8 cellular contexts compared by ENCODE assay signal in genomic region chr4:183905593-183906485, GRCh38. TPM values are rescaled to one million over a fixed set of nuclear protein-coding genes. Genes with fewer than 3 reads are reported as not detected.
A peak's percentile ranks its signal among the peaks of the same experiment; 100 is the strongest.
DNase-seq lines count a peak whose midpoint lies in the region; ATAC-seq and TF ChIP-seq lines count a peak whose summit lies in the region.

No MANE protein-coding gene starts in this region.

- H3K27me3 ChIP-seq in A673 (replicated peaks; ENCODE audit: insufficient read depth, low read depth, low read length, poor library complexity) (peaks cover 48% of the 10 kb centered on the region), H7 (ENCODE audit: control insufficient read depth, insufficient read depth, low read length) (peaks cover 15% of the 10 kb centered on the region; the same call in 1 of the 2 replicates), muscle layer of colon (ENCODE audit: control insufficient read depth in 1 of 2, insufficient read depth in 2 of 2, low read length in 2 of 2) (no peaks in the 10 kb centered on the region), uterus (no peaks in the 10 kb centered on the region)

- no TSS peak for BruUV-seq in A673 (replicated peaks; lab: Mats Ljungman, UMichigan)

- POLR2A ChIA-PET in A673 (lab: Charles Lee; ENCODE audit: low non-redundant PET), result interaction anchor here (0.6 kb wide), 2 partner anchors 20 to 1007 kb away, joined by 4 to 7 read pairs; no protein-coding TSS in a partner anchor

- peaks cover 5% of the 10 kb centered on the region for H3K4me1 ChIP-seq in A673 (ENCODE audit: insufficient read depth, low read length, poor library complexity, severe bottlenecking)
- peaks cover 5% of the 10 kb centered on the region for H3K4me1 ChIP-seq in muscle layer of colon (ENCODE audit: insufficient read depth, low read length)
- H3K4me1 ChIP-seq in uterus, result no peaks in the 10 kb centered on the region

- H3K4me3 ChIP-seq in A673 (ENCODE audit: low read depth, low read length, poor library complexity, severe bottlenecking), result peak overlapping the region; percentile 52
- H3K4me3 ChIP-seq in H7 (ENCODE audit: insufficient read depth, low read depth, low read length), result peak overlapping the region; percentile 90
- H3K4me3 ChIP-seq in fibroblast of mammary gland (ENCODE audit: control insufficient read depth, low read depth, low read length), result peak overlapping the region; percentile 35
- H3K4me3 ChIP-seq in muscle layer of colon (ENCODE audit: low read depth in 1 of 2, low read length in 2 of 2), result peak overlapping the region; percentile 65 to 72
- peak overlapping the region; percentile 51 to 52 for H3K4me3 ChIP-seq in uterus

- CTCF ChIA-PET in A673 (lab: Charles Lee), result interaction anchor here (1.0 kb wide), 1 partner anchor 20 kb away, joined by 3 read pairs; no protein-coding TSS in a partner anchor

- no peak for TF ChIP-seq POLR2A in uterus (IDR thresholded peaks at IDR 0.05)

- H3K27ac ChIP-seq in A673 (ENCODE audit: low read depth, low read length, poor library complexity, severe bottlenecking) (no peak overlapping the region), muscle layer of colon (ENCODE audit: low read depth, low read length) (peak overlapping the region; percentile 43), uterus (peak overlapping the region in 1 of 2 donors; percentile 57)

- peak; percentile 41 for DNase-seq in A673 (ENCODE audit: low spot score)
- peak; percentile 93 for DNase-seq in H7
- DNase-seq in T1000 (lab: John Stamatoyannopoulos, UW), result peak; percentile 18
- peak; percentile 16 for DNase-seq in fibroblast of mammary gland (ENCODE audit: low read depth)
- peak in 1 of 2 donors; percentile 19 for DNase-seq in uterus
- no peak for DNase-seq in stimulated activated CD4-positive, alpha-beta T cell treated with anti-CD3 and anti-CD28 coated beads, Interleukin-12 subunit alpha, Interleukin-12 subunit beta, amount 100 ng/mL, for 4 hours

- intact Hi-C loops in A673 (cut with micrococcal nuclease; ENCODE audit: unreplicated experiment), result no loop called here
- intact Hi-C loops in uterus (cut with DNase I; ENCODE audit: low total_unique reads), result no loop called here

- no peaks in the 10 kb centered on the region for H3K36me3 ChIP-seq in A673 (ENCODE audit: insufficient read depth, low read length, poor library complexity, severe bottlenecking)
- H3K36me3 ChIP-seq in H7 (replicated peaks; ENCODE audit: control insufficient read depth, insufficient read depth, low read length), result no peaks in the 10 kb centered on the region
- H3K36me3 ChIP-seq in muscle layer of colon (ENCODE audit: insufficient read depth, low read length), result no peaks in the 10 kb centered on the region
- no peaks in the 10 kb centered on the region for H3K36me3 ChIP-seq in uterus

- ATAC-seq in HG02642 (IDR thresholded peaks at IDR 0.05; ENCODE audit: poor library complexity, unreplicated experiment), result no peak

- H3K9ac ChIP-seq in muscle layer of colon (ENCODE audit: low read length), result peak overlapping the region; percentile 18

- H3K9me3 ChIP-seq in A673 (ENCODE audit: low read depth, low read length, poor library complexity, severe bottlenecking), result no peaks in the 10 kb centered on the region
- no peaks in the 10 kb centered on the region for H3K9me3 ChIP-seq in muscle layer of colon (ENCODE audit: low read length)
- H3K9me3 ChIP-seq in uterus, result no peaks in the 10 kb centered on the region

- TF ChIP-seq CTCF in A673 (conservative IDR thresholded peaks at IDR 0.05; ENCODE audit: low read depth, low read length), result no peak
- no peak for TF ChIP-seq CTCF in fibroblast of mammary gland (conservative IDR thresholded peaks at IDR 0.05; ENCODE audit: control insufficient read depth, insufficient read depth, low read depth, low read length)
- TF ChIP-seq CTCF in uterus (IDR thresholded peaks at IDR 0.05), result no peak

RNA-seq across cellular contexts. Expression of gene STOX2, which starts 0.7 kb away (rescaled TPM):
- total RNA-seq in A673 (2021), result 2.5 and 2.9 TPM in 2 replicates
- total RNA-seq in H7 (2014; rRNA removed; shearing (Covaris generic)), result 28.9 and 34.5 TPM in 2 replicates
- total RNA-seq in uterus, result 10 to 100 TPM in 2 of 4 donors, 1 to 10 TPM in 2; 2.9 to 19.4 (median 11.1) TPM

Comparison
In these comparisons a context has a peak if more than half of its experiments do, and no peak if none do; other contexts are left out.
1. H3K4me3 ChIP-seq: peak in every context shown above with its lines; median percentile 90 in H7; 68 in muscle layer of colon; 52 in A673; 52 in uterus; 35 in fibroblast of mammary gland.